In the genomic region with DNA sequence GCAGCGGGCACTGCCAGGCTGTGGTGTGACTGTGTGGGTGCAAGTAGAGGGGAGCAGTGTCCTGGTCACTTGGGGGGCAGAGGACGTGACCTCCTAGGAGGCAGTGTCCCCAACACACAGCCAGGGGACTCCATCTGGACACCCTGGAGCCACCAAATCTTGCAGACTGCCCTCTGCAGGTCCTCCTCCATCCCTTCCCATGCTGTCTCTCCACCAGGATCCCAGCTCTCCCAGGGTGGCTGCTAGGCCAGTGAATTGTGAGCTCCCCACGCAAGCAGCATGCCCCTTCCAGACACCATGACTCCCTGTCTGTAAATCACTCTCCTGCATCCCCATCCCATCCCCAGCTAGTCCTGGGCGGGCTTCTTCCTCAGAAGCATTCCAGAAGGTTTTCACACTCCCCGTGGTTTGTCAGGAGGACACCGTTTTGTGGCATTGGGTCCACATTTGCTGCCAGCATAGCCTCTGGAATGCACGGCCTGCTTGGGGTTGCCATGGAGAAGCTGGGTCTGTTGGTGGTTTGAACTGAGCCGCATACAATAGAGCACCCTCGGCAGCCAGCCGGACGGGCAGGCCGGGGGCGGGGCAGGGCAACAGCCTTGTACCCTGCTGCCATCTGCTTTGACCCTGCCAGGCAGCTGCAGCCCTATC, we compare ENCODE assay signal across 10 cellular contexts.
DNase-seq lines count a peak whose midpoint lies in the region; ATAC-seq, FAIRE-seq and TF ChIP-seq lines count a peak whose summit lies in the region.
"Had no signal": no experiment of that assay in that cellular context is flagged by ENCODE, and none has a peak within 500 bp of the region (broad histone marks: within the 10 kb centered on the region; RNA-seq: fewer than 3 reads in every experiment).

No MANE protein-coding gene starts in this region.

- intact Hi-C loops in Panc1 (cut with micrococcal nuclease; ENCODE audit: unreplicated experiment): no loop called here
- intact Hi-C loops in lower leg skin (cut with DNase I; ENCODE audit: low total_unique reads): no loop called here

- H3K4me3 ChIP-seq in Panc1 (ENCODE audit: low read depth in 2 of 2, low read length in 2 of 2) (no peak overlapping the region), lower leg skin (ENCODE audit: low read depth, poor library complexity, severe bottlenecking) (no peak overlapping the region)
- H3K4me3 ChIP-seq: PC-9 had no signal

- DNase-seq in ELF-1 (ENCODE audit: low read depth, low spot score): peak; percentile 70
- no peak for DNase-seq in Panc1 (ENCODE audit: low read depth, low spot score)
- DNase-seq in frontal cortex (ENCODE audit: low spot score in 2 of 2): peak; percentile 19 to 45
- DNase-seq in renal cortical epithelial cell (ENCODE audit: low read depth): peak; percentile 86
- DNase-seq in T-helper 9 cell: no peak
- DNase-seq in lower leg skin (ENCODE audit: low spot score in 2 of 2): no peak

- H3K27ac ChIP-seq in Panc1 (ENCODE audit: low read length): no peak overlapping the region
- H3K27ac ChIP-seq: PC-9 had no signal

- 57 to 71% methylated on average over 13 of the region's 13 CpGs for WGBS in lower leg skin, 2 donors

- H3K4me1 ChIP-seq in Panc1 (ENCODE audit: control insufficient read depth, insufficient read depth, low read length): no peaks in the 10 kb centered on the region

- H3K9me3 ChIP-seq in Panc1 (ENCODE audit: control insufficient read depth, insufficient read depth, low read depth, low read length): no peaks in the 10 kb centered on the region

- ATAC-seq in Panc1 (peak; percentile 57; the same call in 1 of the 2 replicates), GM18907 (IDR thresholded peaks at IDR 0.05; ENCODE audit: unreplicated experiment) (no peak), GM21723 (IDR thresholded peaks at IDR 0.05; ENCODE audit: unreplicated experiment) (no peak)

- POLR2A ChIA-PET in Panc1 (lab: Charles Lee): no interaction called here

- CTCF ChIA-PET in Panc1 (lab: Charles Lee): no interaction called here

- no peak for TF ChIP-seq POLR2A in lower leg skin (IDR thresholded peaks at IDR 0.05)

- FAIRE-seq in frontal cortex (lab: Jason Lieb, UNC): no peak
- FAIRE-seq: endometrium had no signal

- no peak for TF ChIP-seq CTCF in Panc1 (IDR thresholded peaks at IDR 0.05)
- TF ChIP-seq CTCF in lower leg skin (IDR thresholded peaks at IDR 0.05): no peak

- in situ Hi-C loops in Panc1 (cut with HindIII; ENCODE audit: low pct_unique_long_range_greater_than_20kb, low sequenced_read_pairs): no loop called here

- BruUV-seq in Panc1 (replicated peaks; lab: Mats Ljungman, UMichigan): no TSS peak

- H3K36me3 ChIP-seq in Panc1 (ENCODE audit: control insufficient read depth, insufficient read depth, low read length): no peaks in the 10 kb centered on the region

- no peaks in the 10 kb centered on the region for H3K27me3 ChIP-seq in Panc1 (ENCODE audit: control insufficient read depth, insufficient read depth, low read length)

Comparison
In these comparisons a context has a peak if more than half of its experiments do, and no peak if none do; other contexts are left out.
1. DNase-seq: peak in ELF-1 (single experiment), frontal cortex (2 of 2) and renal cortical epithelial cell (single experiment); none in Panc1 (single experiment), T-helper 9 cell (single experiment) and lower leg skin (0 of 2).